In the genomic region with DNA sequence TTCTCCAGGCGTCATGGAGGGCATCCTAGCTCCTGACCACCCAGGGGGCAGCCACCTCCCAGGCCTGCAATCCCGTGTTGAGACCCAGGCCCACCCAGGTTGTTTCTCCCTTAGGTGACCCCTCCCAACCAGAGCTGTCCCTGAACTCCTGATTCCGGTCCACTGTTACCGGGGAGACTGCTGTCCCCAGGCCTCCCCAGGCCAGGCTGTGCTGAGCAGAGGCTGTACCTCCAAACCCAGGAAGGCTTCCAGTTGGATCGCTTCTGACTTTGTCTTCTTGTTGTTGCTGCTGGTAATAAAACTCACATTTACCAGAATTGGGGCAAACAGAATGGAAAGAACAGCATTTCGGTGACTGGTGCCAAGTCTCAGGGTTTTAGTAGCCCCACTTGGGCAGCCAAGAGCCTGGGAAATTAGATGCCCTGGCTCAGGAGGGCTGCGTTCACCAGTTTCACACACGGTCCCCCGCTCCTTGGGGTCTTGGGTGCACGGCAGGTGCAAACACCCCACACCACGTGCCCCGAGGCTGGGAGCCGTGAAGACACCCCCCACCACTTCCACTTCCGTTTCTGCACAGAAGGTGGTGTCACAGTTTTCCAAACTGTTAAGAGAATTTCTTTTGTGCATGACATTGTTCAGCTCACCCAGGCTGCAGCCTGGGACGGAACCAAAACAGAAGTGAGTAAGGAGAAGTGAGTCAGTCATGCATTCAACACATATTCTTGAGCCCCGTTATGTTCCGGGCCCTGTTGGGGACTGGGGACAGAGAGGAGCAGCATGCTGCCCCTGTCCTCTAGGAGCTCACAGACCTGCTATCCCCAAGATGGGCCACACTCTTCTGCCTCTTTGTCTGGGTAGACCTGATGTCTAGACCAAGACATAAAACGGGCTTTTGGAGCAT, we compare ENCODE assay signal across 8 cellular contexts. TPM values are rescaled to one million over a fixed set of nuclear protein-coding genes. Genes with fewer than 3 reads are reported as not detected.
A peak's percentile ranks its signal among the peaks of the same experiment; 100 is the strongest.
DNase-seq lines count a peak whose midpoint lies in the region; ATAC-seq and TF ChIP-seq lines count a peak whose summit lies in the region.

No MANE protein-coding gene starts in this region.

- H3K9me3 Mint-ChIP-seq in activated T-cell treated with anti-CD3 and anti-CD28 coated beads, Interleukin-2, amount 50 U/mL, for 4 hours, result no peaks in the 10 kb centered on the region
- peaks cover 5% of the 10 kb centered on the region for H3K9me3 Mint-ChIP-seq in chondrocyte (ENCODE audit: low read depth)
- no peaks in the 10 kb centered on the region for H3K9me3 Mint-ChIP-seq in activated T-helper 2 cell treated with anti-CD3 and anti-CD28 coated beads, Interferon-gamma antibody, Interleukin-2, Interleukin-4, amounts not matched to agents 10 μg/mL and 5 μg/mL and 100 μg/mL, durations not matched to agents 14 hours and 24 hours and 36 hours

- H3K9me3 ChIP-seq in esophagus squamous epithelium, result no peaks in the 10 kb centered on the region

- no peaks in the 10 kb centered on the region for H3K36me3 ChIP-seq in esophagus squamous epithelium

- H3K4me3 ChIP-seq in esophagus squamous epithelium, result no peak overlapping the region

- TF ChIP-seq CTCF in chondrocyte (IDR thresholded peaks at IDR 0.05) (no peak), esophagus squamous epithelium (IDR thresholded peaks at IDR 0.05) (no peak)

- 39 to 74% methylated on average over 8 to 10 of the region's 18 CpGs for WGBS in esophagus squamous epithelium, 2 donors

- H3K36me3 Mint-ChIP-seq in activated T-cell treated with anti-CD3 and anti-CD28 coated beads, Interleukin-2, amount 50 U/mL, for 4 hours (ENCODE audit: insufficient read depth), result no peaks in the 10 kb centered on the region
- H3K36me3 Mint-ChIP-seq in chondrocyte (ENCODE audit: low read depth), result no peaks in the 10 kb centered on the region
- no peaks in the 10 kb centered on the region for H3K36me3 Mint-ChIP-seq in activated T-helper 2 cell treated with anti-CD3 and anti-CD28 coated beads, Interferon-gamma antibody, Interleukin-2, Interleukin-4, amounts not matched to agents 10 μg/mL and 5 μg/mL and 100 μg/mL, durations not matched to agents 14 hours and 24 hours and 36 hours (ENCODE audit: low read depth)

- H3K27me3 ChIP-seq in esophagus squamous epithelium, result peaks cover 0 to 16% (median 0%) of the 10 kb centered on the region in 4 donors

- H3K4me3 Mint-ChIP-seq in activated T-cell treated with anti-CD3 and anti-CD28 coated beads, Interleukin-2, amount 50 U/mL, for 4 hours, result no peak overlapping the region
- no peak overlapping the region for H3K4me3 Mint-ChIP-seq in chondrocyte (ENCODE audit: unreplicated experiment)
- no peak overlapping the region for H3K4me3 Mint-ChIP-seq in activated T-helper 2 cell treated with anti-CD3 and anti-CD28 coated beads, Interferon-gamma antibody, Interleukin-2, Interleukin-4, amounts not matched to agents 10 μg/mL and 5 μg/mL and 100 μg/mL, durations not matched to agents 14 hours and 24 hours and 36 hours (ENCODE audit: low read depth)

- peaks cover 0 to 8% (median 0%) of the 10 kb centered on the region in 3 donors for H3K4me1 ChIP-seq in esophagus squamous epithelium

- no peak for DNase-seq in activated T-cell treated with anti-CD3 and anti-CD28 coated beads, Interleukin-2, amount 50 U/mL, for 4 hours
- DNase-seq in activated T-cell treated with anti-CD3 and anti-CD28 coated beads for 4 hours, result no peak
- DNase-seq in chondrocyte (ENCODE audit: low spot score), result peak; percentile 83
- DNase-seq in substantia nigra (lab: John Stamatoyannopoulos, UW), result peak in 26 of 49 donors; percentile 15 to 81 (median 46)
- DNase-seq in esophagus squamous epithelium (lab: John Stamatoyannopoulos, UW), result no peak
- DNase-seq in activated T-helper 2 cell treated with anti-CD3 and anti-CD28 coated beads, Interferon-gamma antibody, Interleukin-2, Interleukin-4, amounts not matched to agents 10 μg/mL and 5 μg/mL and 100 μg/mL, durations not matched to agents 14 hours and 24 hours and 36 hours (ENCODE audit: low spot score), result no peak

- H3K27ac Mint-ChIP-seq in chondrocyte (ENCODE audit: unreplicated experiment), result no peak overlapping the region
- no peak overlapping the region for H3K27ac Mint-ChIP-seq in activated T-helper 2 cell treated with anti-CD3 and anti-CD28 coated beads, Interferon-gamma antibody, Interleukin-2, Interleukin-4, amounts not matched to agents 10 μg/mL and 5 μg/mL and 100 μg/mL, durations not matched to agents 14 hours and 24 hours and 36 hours

- peaks cover 8% of the 10 kb centered on the region for H3K4me1 Mint-ChIP-seq in activated T-cell treated with anti-CD3 and anti-CD28 coated beads, Interleukin-2, amount 50 U/mL, for 4 hours (ENCODE audit: low read depth)
- peaks cover 8% of the 10 kb centered on the region for H3K4me1 Mint-ChIP-seq in chondrocyte (ENCODE audit: low read depth)
- H3K4me1 Mint-ChIP-seq in activated T-helper 2 cell treated with anti-CD3 and anti-CD28 coated beads, Interferon-gamma antibody, Interleukin-2, Interleukin-4, amounts not matched to agents 10 μg/mL and 5 μg/mL and 100 μg/mL, durations not matched to agents 14 hours and 24 hours and 36 hours (ENCODE audit: low read depth), result peaks cover 8% of the 10 kb centered on the region

- no peak for TF ChIP-seq POLR2A in esophagus squamous epithelium (IDR thresholded peaks at IDR 0.05)

- intact Hi-C loops in esophagus squamous epithelium (cut with DNase I), result no loop called here
- intact Hi-C loops in activated T-helper 2 cell treated with anti-CD3 and anti-CD28 coated beads, Interferon-gamma antibody, Interleukin-2, Interleukin-4, amounts not matched to agents 10 μg/mL and 5 μg/mL and 100 μg/mL, durations not matched to agents 14 hours and 24 hours and 36 hours (cut with micrococcal nuclease), result no loop called here

- H3K27ac ChIP-seq in substantia nigra (ENCODE audit: low read depth, low read length, poor library complexity, severe bottlenecking), result no peak overlapping the region
- no peak overlapping the region for H3K27ac ChIP-seq in esophagus squamous epithelium

- peaks cover 29% of the 10 kb centered on the region for H3K27me3 Mint-ChIP-seq in activated T-cell treated with anti-CD3 and anti-CD28 coated beads, Interleukin-2, amount 50 U/mL, for 4 hours (ENCODE audit: low read depth)
- no peaks in the 10 kb centered on the region for H3K27me3 Mint-ChIP-seq in chondrocyte (ENCODE audit: low read depth)
- peaks cover 37% of the 10 kb centered on the region for H3K27me3 Mint-ChIP-seq in activated T-helper 2 cell treated with anti-CD3 and anti-CD28 coated beads, Interferon-gamma antibody, Interleukin-2, Interleukin-4, amounts not matched to agents 10 μg/mL and 5 μg/mL and 100 μg/mL, durations not matched to agents 14 hours and 24 hours and 36 hours (ENCODE audit: low read depth)

- ATAC-seq in activated T-cell treated with anti-CD3 and anti-CD28 coated beads, Interleukin-2, amount 50 U/mL, for 4 hours, result peak; percentile 83 to 94
- peak; percentile 36 for ATAC-seq in HG03565 (IDR thresholded peaks at IDR 0.05; ENCODE audit: unreplicated experiment)
- no peak for ATAC-seq in GM18861 (IDR thresholded peaks at IDR 0.05; ENCODE audit: unreplicated experiment)

RNA-seq across cellular contexts. Expression of gene ITM2C, which starts 29.4 kb away (rescaled TPM):
- total RNA-seq in activated T-cell treated with anti-CD3 and anti-CD28 coated beads, Interleukin-2, amount 50 U/mL, for 4 hours, result 10 to 100 TPM; 17.2 to 29.4 (median 22.1) TPM
- total RNA-seq in chondrocyte (114 to 215 TPM (median 208 TPM) in 3 replicates), esophagus squamous epithelium (10 to 100 TPM in 2 of 4 donors, 1 to 10 TPM in 2; 3.8 to 31.9 (median 10.3) TPM)
- total RNA-seq in activated T-helper 2 cell treated with anti-CD3 and anti-CD28 coated beads, Interferon-gamma antibody, Interleukin-2, Interleukin-4, amounts not matched to agents 10 μg/mL and 5 μg/mL and 100 μg/mL, durations not matched to agents 14 hours and 24 hours and 36 hours, result 13.3 and 15.8 TPM in 2 replicates

RNA-seq across cellular contexts. Expression of gene GPR55, which starts 30.9 kb away (rescaled TPM):
- total RNA-seq in activated T-cell treated with anti-CD3 and anti-CD28 coated beads, Interleukin-2, amount 50 U/mL, for 4 hours, result 1 to 10 TPM; 1.2 to 1.6 (median 1.5) TPM
- total RNA-seq in chondrocyte, result not detected in 3 replicates
- under 1 TPM; 0.61 to 0.88 (median 0.78) TPM for total RNA-seq in esophagus squamous epithelium
- total RNA-seq in activated T-helper 2 cell treated with anti-CD3 and anti-CD28 coated beads, Interferon-gamma antibody, Interleukin-2, Interleukin-4, amounts not matched to agents 10 μg/mL and 5 μg/mL and 100 μg/mL, durations not matched to agents 14 hours and 24 hours and 36 hours, result 0.57 and 0.78 TPM in 2 replicates

Comparison
In these comparisons a context has a peak if more than half of its experiments do, and no peak if none do; other contexts are left out.
1. DNase-seq: peak in chondrocyte (single experiment) and substantia nigra (26 of 49); none in activated T-cell treated with anti-CD3 and anti-CD28 coated beads, Interleukin-2, amount 50 U/mL, for 4 hours (single experiment), activated T-cell treated with anti-CD3 and anti-CD28 coated beads for 4 hours (single experiment), esophagus squamous epithelium (single experiment) and activated T-helper 2 cell treated with anti-CD3 and anti-CD28 coated beads, Interferon-gamma antibody, Interleukin-2, Interleukin-4, amounts not matched to agents 10 μg/mL and 5 μg/mL and 100 μg/mL, durations not matched to agents 14 hours and 24 hours and 36 hours (single experiment).